1 cellular context compared by ENCODE assay signal in genomic region chr10:93821051-93821772, GRCh38.
TF ChIP-seq lines count a peak whose summit lies in the region.

No MANE protein-coding gene starts in this region.

TF ChIP-seq in GM23338, 12 proteins besides CTCF, POLR2A, EP300 and RAD21 (continued from another document):
- TF ChIP-seq ZNF462 (CRISPR knock-in tag; IDR thresholded peaks at IDR 0.05) (no peak), REST (IDR thresholded peaks at IDR 0.05; ENCODE audit: unreplicated experiment) (no peak), JUNB (IDR thresholded peaks at IDR 0.05; ENCODE audit: unreplicated experiment) (no peak)
